Comparison of ENCODE assay signal across 8 cellular contexts in the genomic region with DNA sequence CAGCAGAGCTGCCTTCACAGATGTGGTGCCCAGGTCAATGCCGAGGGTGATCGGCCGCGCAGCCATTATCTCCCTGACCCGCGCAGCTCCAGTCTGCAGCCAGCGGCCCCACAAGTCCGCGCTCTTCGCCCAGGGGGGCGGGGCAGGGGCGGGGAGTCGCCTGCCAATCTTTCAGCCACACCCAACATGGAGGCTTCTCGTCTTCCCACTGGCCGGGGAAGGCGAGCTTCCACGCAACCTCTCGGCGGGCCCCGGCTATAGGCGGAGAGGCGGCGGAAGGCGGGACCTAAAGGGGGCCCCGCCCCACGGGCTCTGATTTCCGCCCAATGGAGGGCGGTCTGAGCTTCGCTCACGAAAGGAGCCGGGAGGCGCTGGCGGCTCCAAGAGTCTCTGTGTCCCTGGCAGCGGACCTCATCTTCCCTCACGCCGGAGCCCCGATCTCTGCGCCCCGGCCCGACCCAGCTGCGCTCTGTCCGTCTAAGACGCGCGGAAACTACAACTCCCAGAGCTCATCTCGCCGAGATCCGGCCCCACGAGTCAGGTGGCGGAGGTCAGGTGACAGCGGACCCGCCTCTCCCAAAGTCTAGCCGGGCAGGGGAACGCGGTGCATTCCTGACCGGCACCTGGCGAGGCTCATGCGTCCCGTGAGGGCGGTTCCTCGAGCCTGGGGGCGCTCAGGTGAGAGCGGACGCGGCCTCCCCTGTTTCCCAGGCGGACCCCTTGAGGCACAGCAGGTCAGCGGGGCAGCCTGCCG. TPM values are rescaled to one million over a fixed set of nuclear protein-coding genes. Genes with fewer than 3 reads are reported as not detected.
DNase-seq lines count a peak whose midpoint lies in the region; ATAC-seq and TF ChIP-seq lines count a peak whose summit lies in the region.

A gene (plus strand): TSS at position 607 of the 754 bp plus-strand sequence. CDS start 3,447 bp downstream, outside the sequence.
A gene with protein sequence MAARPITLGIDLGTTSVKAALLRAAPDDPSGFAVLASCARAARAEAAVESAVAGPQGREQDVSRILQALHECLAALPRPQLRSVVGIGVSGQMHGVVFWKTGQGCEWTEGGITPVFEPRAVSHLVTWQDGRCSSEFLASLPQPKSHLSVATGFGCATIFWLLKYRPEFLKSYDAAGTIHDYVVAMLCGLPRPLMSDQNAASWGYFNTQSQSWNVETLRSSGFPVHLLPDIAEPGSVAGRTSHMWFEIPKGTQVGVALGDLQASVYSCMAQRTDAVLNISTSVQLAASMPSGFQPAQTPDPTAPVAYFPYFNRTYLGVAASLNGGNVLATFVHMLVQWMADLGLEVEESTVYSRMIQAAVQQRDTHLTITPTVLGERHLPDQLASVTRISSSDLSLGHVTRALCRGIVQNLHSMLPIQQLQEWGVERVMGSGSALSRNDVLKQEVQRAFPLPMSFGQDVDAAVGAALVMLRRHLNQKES (minus strand): TSS at position 97 of the 754 bp plus-strand sequence. CDS start 31 bp downstream, at position 66.

- peak within 1 kb of the TSS; percentile 97 for H3K27ac Mint-ChIP-seq in dendritic cell treated with granulocyte-macrophage colony-stimulating factor and Interleukin-4, amounts not matched to agents 40 ng/mL and 50 ng/mL, for 4 days

- no peaks in the 10 kb centered on the region for H3K27me3 ChIP-seq in left lung

- H3K36me3 Mint-ChIP-seq in dendritic cell treated with granulocyte-macrophage colony-stimulating factor and Interleukin-4, amounts not matched to agents 40 ng/mL and 50 ng/mL, for 4 days (ENCODE audit: low read depth) = peaks cover 90% of the 10 kb centered on the region

- H3K36me3 ChIP-seq in left lung = peaks cover 0 to 5% of the 10 kb centered on the region in 2 donors

- H3K27ac ChIP-seq in left lung = peak within 1 kb of the TSS; percentile 97 to 99

- ATAC-seq in GM19372 (IDR thresholded peaks at IDR 0.05; ENCODE audit: low read depth, unreplicated experiment) (peak; percentile 90), HG03558 (IDR thresholded peaks at IDR 0.05; ENCODE audit: extremely low read depth, unreplicated experiment) (peak; percentile 74), left lung (peak; percentile 98)

- no peaks in the 10 kb centered on the region for H3K9me3 ChIP-seq in left lung

- peaks cover 6 to 42% of the 10 kb centered on the region in 2 donors for H3K4me1 ChIP-seq in left lung

- H3K27me3 Mint-ChIP-seq in dendritic cell treated with granulocyte-macrophage colony-stimulating factor and Interleukin-4, amounts not matched to agents 40 ng/mL and 50 ng/mL, for 4 days = no peaks in the 10 kb centered on the region

- no peaks in the 10 kb centered on the region for H3K9me3 Mint-ChIP-seq in dendritic cell treated with granulocyte-macrophage colony-stimulating factor and Interleukin-4, amounts not matched to agents 40 ng/mL and 50 ng/mL, for 4 days

- no peak for TF ChIP-seq CTCF in left lung (IDR thresholded peaks at IDR 0.05)

- peak within 1 kb of the TSS; percentile 97 to 98 for H3K4me3 ChIP-seq in left lung

- peak within 1 kb of the TSS; percentile 97 for H3K4me3 Mint-ChIP-seq in dendritic cell treated with granulocyte-macrophage colony-stimulating factor and Interleukin-4, amounts not matched to agents 40 ng/mL and 50 ng/mL, for 4 days

- DNase-seq in C1 segment of cervical spinal cord (lab: John Stamatoyannopoulos, UW) (peak; percentile 82 to 98 (median 96)), NCI-H748 treated with DMSO at 0.1 percent for 48 hours (lab: John Stamatoyannopoulos, UW) (peak; percentile 97), left lung (peak; percentile 98 to 99)
- peak; percentile 88 to 93 for DNase-seq in activated CD4-positive, alpha-beta T cell treated with anti-CD3 and anti-CD28 coated beads, Interleukin-2, amount 50 U/mL, for 24 hours (ENCODE audit: low read depth in 1 of 2, low spot score in 1 of 2)
- peak; percentile 92 for DNase-seq in stimulated activated CD4-positive, alpha-beta T cell treated with anti-CD3 and anti-CD28 coated beads, Interleukin-2, amount 100 ng/mL, for 48 hours

- peaks cover 74% of the 10 kb centered on the region for H3K4me1 Mint-ChIP-seq in dendritic cell treated with granulocyte-macrophage colony-stimulating factor and Interleukin-4, amounts not matched to agents 40 ng/mL and 50 ng/mL, for 4 days (ENCODE audit: low read depth)

- intact Hi-C loops in dendritic cell treated with granulocyte-macrophage colony-stimulating factor and Interleukin-4, amounts not matched to agents 40 ng/mL and 50 ng/mL, for 4 days (cut with micrococcal nuclease) = no loop called here
- intact Hi-C loops in left lung (cut with DNase I) = no loop called here

RNA-seq across cellular contexts. Expression of the first gene that starts in this region (rescaled TPM):
- 10 to 100 TPM; 20.1 to 30.6 TPM for total RNA-seq in left lung

RNA-seq across cellular contexts. Expression of the second gene that starts in this region (rescaled TPM):
- total RNA-seq in left lung = 10 to 100 TPM; 11.0 to 13.1 TPM

Comparison
In these comparisons a context has a peak if more than half of its experiments do, and no peak if none do; other contexts are left out.
1. Peak in every context shown above with its lines: DNase-seq, ATAC-seq, H3K4me3 ChIP-seq and H3K27ac ChIP-seq.